Comparison of ENCODE assay signal across 8 cellular contexts in genomic region chr17:43169561-43170139, GRCh38. TPM values are rescaled to one million over a fixed set of nuclear protein-coding genes. Genes with fewer than 3 reads are reported as not detected.
DNase-seq lines count a peak whose midpoint lies in the region; ATAC-seq lines count a peak whose summit lies in the region.

No MANE protein-coding gene starts in this region.

- no peaks in the 10 kb centered on the region for H3K27me3 ChIP-seq in GM23248 (replicated peaks; ENCODE audit: insufficient read depth)
- H3K27me3 ChIP-seq in MG63 = no peaks in the 10 kb centered on the region
- H3K27me3 ChIP-seq in adipocyte (replicated peaks; ENCODE audit: control insufficient read depth, insufficient read depth, low read length) = no peaks in the 10 kb centered on the region

- H3K79me2 ChIP-seq in GM23248 (ENCODE audit: insufficient read depth) = peaks cover 45% of the 10 kb centered on the region

- DNase-seq in SIG-M5 treated with dmso at 0.1 percent for 504 hours (lab: John Stamatoyannopoulos, UW; ENCODE audit: unreplicated experiment) (peak; percentile 55), SIG-M5 (lab: John Stamatoyannopoulos, UW) (no peak), GM23248 (peak; percentile 83), MG63 (peak; percentile 35), adipocyte (ENCODE audit: low read depth) (peak; percentile 73), hepatic stellate cell (ENCODE audit: low spot score) (peak; percentile 14)

- H3K4me1 ChIP-seq in GM23248 (ENCODE audit: insufficient read depth) = peaks cover 17% of the 10 kb centered on the region
- peaks cover 19% of the 10 kb centered on the region for H3K4me1 ChIP-seq in adipocyte (ENCODE audit: control insufficient read depth, insufficient read depth, low read length)

- H3K36me3 ChIP-seq in GM23248 (ENCODE audit: low read depth) = no peaks in the 10 kb centered on the region
- H3K36me3 ChIP-seq in MG63 = no peaks in the 10 kb centered on the region; the same call in none of the 2 replicates
- no peaks in the 10 kb centered on the region for H3K36me3 ChIP-seq in adipocyte (ENCODE audit: control insufficient read depth, insufficient read depth, low read length, severe bottlenecking)

- no peaks in the 10 kb centered on the region for H3K9me2 ChIP-seq in GM23248 (ENCODE audit: insufficient read depth)

- peak overlapping the region; percentile 93 for H3K4me3 ChIP-seq in GM23248
- H3K4me3 ChIP-seq in MG63 = peak overlapping the region; percentile 68
- H3K4me3 ChIP-seq in adipocyte (ENCODE audit: low read length) = peak overlapping the region; percentile 90
- H3K4me3 ChIP-seq in skin epidermis = peak overlapping the region; percentile 64 to 82 (median 74)

- ATAC-seq in GM18520 (IDR thresholded peaks at IDR 0.05; ENCODE audit: unreplicated experiment) = no peak

- peak overlapping the region; percentile 96 for H3K9ac ChIP-seq in GM23248
- peak overlapping the region; percentile 91 for H3K9ac ChIP-seq in adipocyte (ENCODE audit: low read length)

- H3K27ac ChIP-seq in GM23248 = peak overlapping the region; percentile 99
- H3K27ac ChIP-seq in skin epidermis = peak overlapping the region; percentile 7 to 97 (median 94)

- H2AFZ ChIP-seq in GM23248 = peak overlapping the region; percentile 91

- peak overlapping the region; percentile 99 for H3K4me2 ChIP-seq in GM23248 (ENCODE audit: unreplicated experiment)

- H4K20me1 ChIP-seq in GM23248 (ENCODE audit: insufficient read depth) = no peaks in the 10 kb centered on the region

- H3F3A ChIP-seq in GM23248 (ENCODE audit: insufficient read depth) = peaks cover 37% of the 10 kb centered on the region

- WGBS in GM23248 (ENCODE audit: low coverage in 1 of 2, low lambda C conversion rate in 2 of 2, missing lambda C conversion rate in 2 of 2), 2 experiments = 1 to 2% methylated on average over 26 to 29 of the region's 29 CpGs

- in situ Hi-C loops in GM23248 (cut with MboI) = no loop called here

- no peaks in the 10 kb centered on the region for H3K9me3 ChIP-seq in GM23248 (ENCODE audit: low read depth)
- no peaks in the 10 kb centered on the region for H3K9me3 ChIP-seq in MG63
- H3K9me3 ChIP-seq in adipocyte (ENCODE audit: control insufficient read depth, low read length) = no peaks in the 10 kb centered on the region

RNA-seq across cellular contexts. Expression of gene NBR1, which starts 1.4 kb away (rescaled TPM):
- total RNA-seq in GM23248 (2014; rRNA removed; shearing (Covaris generic)) = 109 and 121 TPM in 2 replicates
- polyA plus RNA-seq in GM23248 (2016; fragmentation: Nextera tagmentation; extraction: Ambion mirVana) = 71.5 and 71.6 TPM in 2 replicates
- 78.8 and 81.8 TPM in 2 replicates for total RNA-seq in MG63 (2014; rRNA removed; shearing (Covaris generic); ENCODE audit: low replicate concordance)

RNA-seq across cellular contexts. Expression of gene TMEM106A, which starts 42.0 kb away (rescaled TPM):
- total RNA-seq in GM23248 (2014; rRNA removed; shearing (Covaris generic)) = 10.2 and 15.4 TPM in 2 replicates
- polyA plus RNA-seq in GM23248 (2016; fragmentation: Nextera tagmentation; extraction: Ambion mirVana) = 5.1 and 5.9 TPM in 2 replicates
- 0.10 and 0.99 TPM in 2 replicates for total RNA-seq in MG63 (2014; rRNA removed; shearing (Covaris generic); ENCODE audit: low replicate concordance)

RNA-seq across cellular contexts. Expression of gene BRCA1, which starts 44.5 kb away (rescaled TPM):
- total RNA-seq in GM23248 (2014; rRNA removed; shearing (Covaris generic)) = 13.6 and 21.6 TPM in 2 replicates
- polyA plus RNA-seq in GM23248 (2016; fragmentation: Nextera tagmentation; extraction: Ambion mirVana) = 11.7 and 12.7 TPM in 2 replicates
- total RNA-seq in MG63 (2014; rRNA removed; shearing (Covaris generic); ENCODE audit: low replicate concordance) = 30.8 and 33.9 TPM in 2 replicates

RNA-seq across cellular contexts. Expression of gene CCDC200, which starts 58.8 kb away (rescaled TPM):
- total RNA-seq in GM23248 (2014; rRNA removed; shearing (Covaris generic)) = not detected in 2 replicates
- 0.37 and 0.70 TPM in 2 replicates for polyA plus RNA-seq in GM23248 (2016; fragmentation: Nextera tagmentation; extraction: Ambion mirVana)
- not detected in 2 replicates for total RNA-seq in MG63 (2014; rRNA removed; shearing (Covaris generic); ENCODE audit: low replicate concordance)
